ENCODE assay signal across 15 cellular contexts in genomic region chr9:121637441-121638222, GRCh38. TPM values are rescaled to one million over a fixed set of nuclear protein-coding genes. Genes with fewer than 3 reads are reported as not detected.
DNase-seq lines count a peak whose midpoint lies in the region; ATAC-seq, FAIRE-seq and TF ChIP-seq lines count a peak whose summit lies in the region.
"Had no signal": no experiment of that assay in that cellular context is flagged by ENCODE, and none has a peak within 500 bp of the region (broad histone marks: within the 10 kb centered on the region; RNA-seq: fewer than 3 reads in every experiment).

No MANE protein-coding gene starts in this region.

- H2BK120ac ChIP-seq in mesenchymal stem cell (ENCODE audit: low read depth, low read length), result no peak overlapping the region

- H2AK5ac ChIP-seq in mesenchymal stem cell (ENCODE audit: low read length, severe bottlenecking), result peak overlapping the region; percentile 73

- H2BK15ac ChIP-seq in mesenchymal stem cell (ENCODE audit: low read depth, poor library complexity, severe bottlenecking), result no peak overlapping the region

- H2BK12ac ChIP-seq in mesenchymal stem cell (ENCODE audit: low read length in 2 of 2), result no peak overlapping the region

- H4K91ac ChIP-seq in mesenchymal stem cell (ENCODE audit: low read length), result no peak overlapping the region

- no peaks in the 10 kb centered on the region for H3K27me3 Mint-ChIP-seq in Caco-2 (ENCODE audit: insufficient read depth, unreplicated experiment)

- no peaks in the 10 kb centered on the region for H3K27me3 ChIP-seq in AG04450 (ENCODE audit: control insufficient read depth, insufficient read depth, low read length)
- H3K27me3 ChIP-seq in mesenchymal stem cell (ENCODE audit: control insufficient read depth in 1 of 2, insufficient read depth in 1 of 2, low read length in 2 of 2), result peaks cover 0 to 23% of the 10 kb centered on the region in 2 experiments
- H3K27me3 ChIP-seq in Caco-2 (replicated peaks; ENCODE audit: control insufficient read depth, insufficient read depth, low read length), result no peaks in the 10 kb centered on the region

- CTCF ChIA-PET in AG04450 (lab: Charles Lee) (interaction anchor here (0.6 to 1.4 kb wide), 5 partner anchors 70 to 462 kb away, joined by 3 to 6 read pairs (median 4); no protein-coding TSS in a partner anchor), Caco-2 (lab: Charles Lee) (interaction anchor here (0.6 to 1.5 kb wide), 5 partner anchors 13 to 204 kb away, joined by 3 to 6 read pairs (median 4); no protein-coding TSS in a partner anchor)

- no TSS peak for BruUV-seq in Caco-2 (replicated peaks; lab: Mats Ljungman, UMichigan)

- H3K27ac Mint-ChIP-seq in Caco-2 (ENCODE audit: unreplicated experiment), result no peak overlapping the region
- H3K27ac Mint-ChIP-seq: activated naive CD4-positive, alpha-beta T cell treated with anti-CD3 and anti-CD28 coated beads, Interleukin-2, amount 50 U/mL, for 72 hours; CD4-positive, CD25-positive, alpha-beta regulatory T cell had no signal

- no peak for TF ChIP-seq CTCF in AG04450 (IDR thresholded peaks at IDR 0.05; ENCODE audit: low read depth, low read length)
- TF ChIP-seq CTCF in astrocyte of the spinal cord (IDR thresholded peaks at IDR 0.05; ENCODE audit: low read depth, low read length), result no peak
- no peak for TF ChIP-seq CTCF in Caco-2 (IDR thresholded peaks at IDR 0.05; ENCODE audit: insufficient read depth in 1 of 2, low read depth in 1 of 2, low read length in 1 of 2, severe bottlenecking in 1 of 2, unreplicated experiment in 1 of 2)

- peak overlapping the region in 1 of 2 experiments; percentile 27 for H3K14ac ChIP-seq in mesenchymal stem cell (ENCODE audit: low read length in 2 of 2)

- no peak overlapping the region for H3K4ac ChIP-seq in mesenchymal stem cell (ENCODE audit: low read depth in 1 of 2, low read length in 2 of 2)

- H3K4me3 Mint-ChIP-seq in Caco-2 (ENCODE audit: unreplicated experiment), result no peak overlapping the region
- H3K4me3 Mint-ChIP-seq: CD4-positive, CD25-positive, alpha-beta regulatory T cell; H9; neural crest cell had no signal

- in situ Hi-C loops in astrocyte of the spinal cord (cut with HindIII; ENCODE audit: low sequenced_read_pairs), result no loop called here

- no peak overlapping the region for H3K27ac ChIP-seq in AG04450 (ENCODE audit: low read depth, low read length)
- no peak overlapping the region for H3K27ac ChIP-seq in mesenchymal stem cell (ENCODE audit: low read length, poor library complexity, severe bottlenecking)
- H3K27ac ChIP-seq: VCaP had no signal

- intact Hi-C loops in Caco-2 (cut with micrococcal nuclease; ENCODE audit: unreplicated experiment), result no loop called here

- H3K9ac ChIP-seq in mesenchymal stem cell (ENCODE audit: low read length), result no peak overlapping the region

- no peak overlapping the region for H2AFZ ChIP-seq in mesenchymal stem cell (ENCODE audit: low read depth, low read length)

- H3K9me3 ChIP-seq in AG04450 (ENCODE audit: control insufficient read depth, insufficient read depth, low read length) (peaks cover 10% of the 10 kb centered on the region), mesenchymal stem cell (ENCODE audit: control insufficient read depth, low read length) (no peaks in the 10 kb centered on the region), Caco-2 (no peaks in the 10 kb centered on the region)

- H3K4me1 ChIP-seq in mesenchymal stem cell (ENCODE audit: control insufficient read depth, insufficient read depth, low read depth, low read length) (peaks cover 30% of the 10 kb centered on the region), Caco-2 (peaks cover 12% of the 10 kb centered on the region)

- no peaks in the 10 kb centered on the region for H3K9me3 Mint-ChIP-seq in Caco-2 (ENCODE audit: unreplicated experiment)
- H3K9me3 Mint-ChIP-seq: activated naive CD4-positive, alpha-beta T cell treated with anti-CD3 and anti-CD28 coated beads, Interleukin-2, amount 50 U/mL, for 72 hours; CD4-positive, CD25-positive, alpha-beta regulatory T cell; H9; neural crest cell had no signal

- POLR2A ChIA-PET in AG04450 (lab: Yijun Ruan, JAX) (no interaction called here), Caco-2 (lab: Charles Lee) (no interaction called here)

- 69% methylated on average over 9 of the region's 12 CpGs for WGBS in mesenchymal stem cell

- no peak overlapping the region for H4K8ac ChIP-seq in mesenchymal stem cell (ENCODE audit: low read length)

- peak; percentile 8 for DNase-seq in AG04450 (ENCODE audit: low read depth, low spot score)
- peak; percentile 65 for DNase-seq in HTR-8/SVneo (ENCODE audit: insufficient read length, low spot score)
- peak; percentile 17 for DNase-seq in astrocyte of the spinal cord (ENCODE audit: low read depth, low spot score)
- DNase-seq in mesenchymal stem cell, result peak; percentile 19
- no peak for DNase-seq in NCI-H524 treated with DMSO at 0.1 percent for 48 hours (lab: John Stamatoyannopoulos, UW)
- DNase-seq in Caco-2, result no peak
- DNase-seq in activated naive CD4-positive, alpha-beta T cell treated with anti-CD3 and anti-CD28 coated beads, Interleukin-2, amount 50 U/mL, for 16 hours, result no peak
- DNase-seq: CD4-positive, CD25-positive, alpha-beta regulatory T cell; H9; NCI-H526 had no signal

- no peak overlapping the region for H3K18ac ChIP-seq in mesenchymal stem cell (ENCODE audit: low read depth in 1 of 2, low read length in 2 of 2)

- H3K4me3 ChIP-seq in AG04450 (ENCODE audit: low read depth, low read length) (no peak overlapping the region), astrocyte of the spinal cord (ENCODE audit: low read depth, low read length) (no peak overlapping the region), mesenchymal stem cell (ENCODE audit: insufficient read depth in 1 of 2, low read depth in 1 of 2, low read length in 2 of 2) (no peak overlapping the region), Caco-2 (ENCODE audit: low read depth, low read length) (no peak overlapping the region)

- peak overlapping the region in 1 of 2 experiments; percentile 23 for H3K23ac ChIP-seq in mesenchymal stem cell (ENCODE audit: low read length in 2 of 2)

- no peak overlapping the region for H2BK5ac ChIP-seq in mesenchymal stem cell (ENCODE audit: low read depth, low read length, poor library complexity, severe bottlenecking)

- no peak for ATAC-seq in HG03432 (IDR thresholded peaks at IDR 0.05; ENCODE audit: unreplicated experiment)
- ATAC-seq: activated naive CD4-positive, alpha-beta T cell treated with anti-CD3 and anti-CD28 coated beads, Interleukin-2, amount 50 U/mL, for 72 hours had no signal

- H3K4me1 Mint-ChIP-seq in Caco-2 (ENCODE audit: low read depth, unreplicated experiment), result peaks cover 11% of the 10 kb centered on the region
- H3K4me1 Mint-ChIP-seq: CD4-positive, CD25-positive, alpha-beta regulatory T cell had no signal

- H3K36me3 ChIP-seq in mesenchymal stem cell (ENCODE audit: control insufficient read depth in 1 of 2, insufficient read depth in 2 of 2, low read depth in 1 of 2, low read length in 2 of 2) (no peaks in the 10 kb centered on the region), Caco-2 (ENCODE audit: control insufficient read depth, insufficient read depth, low read length) (no peaks in the 10 kb centered on the region; the same call in 1 of the 2 replicates)

- FAIRE-seq in HTR-8/SVneo (lab: Jason Lieb, UNC), result no peak
- FAIRE-seq: GM18507 had no signal

- H3K79me1 ChIP-seq in mesenchymal stem cell (replicated peaks; ENCODE audit: low read length, poor library complexity, severe bottlenecking), result no peaks in the 10 kb centered on the region

- H3K4me2 ChIP-seq in mesenchymal stem cell (ENCODE audit: low read length, poor library complexity, severe bottlenecking), result no peak overlapping the region

- no peaks in the 10 kb centered on the region for H3K36me3 Mint-ChIP-seq in Caco-2 (ENCODE audit: insufficient read depth, unreplicated experiment)
- H3K36me3 Mint-ChIP-seq: activated naive CD4-positive, alpha-beta T cell treated with anti-CD3 and anti-CD28 coated beads, Interleukin-2, amount 50 U/mL, for 72 hours; CD4-positive, CD25-positive, alpha-beta regulatory T cell had no signal

RNA-seq across cellular contexts. Expression of gene DAB2IP, which starts 13.8 kb away (rescaled TPM):
- 20.4 and 20.5 TPM in 2 replicates for polyA plus RNA-seq in AG04450 (2011; rRNA removed)
- polyA minus RNA-seq in AG04450 (2011; rRNA and poly(A)+ RNA removed), result 46.7 and 48.5 TPM in 2 replicates
- 13.7 TPM for polyA plus RNA-seq in mesenchymal stem cell (2013, experiment 1 of 2)
- 12.0 TPM for polyA plus RNA-seq in mesenchymal stem cell (2013, experiment 2 of 2)
- total RNA-seq in Caco-2 (2022), result 18.0 and 26.0 TPM in 2 replicates
- total RNA-seq: CD4-positive, CD25-positive, alpha-beta regulatory T cell had no signal
- polyA plus RNA-seq: CD4-positive, CD25-positive, alpha-beta regulatory T cell had no signal

Comparison
In these comparisons a context has a peak if more than half of its experiments do, and no peak if none do; other contexts are left out.
1. DNase-seq: peak in AG04450 (single experiment), HTR-8/SVneo (single experiment), astrocyte of the spinal cord (single experiment) and mesenchymal stem cell (single experiment); none in NCI-H524 treated with DMSO at 0.1 percent for 48 hours (single experiment), Caco-2 (0 of 2) and activated naive CD4-positive, alpha-beta T cell treated with anti-CD3 and anti-CD28 coated beads, Interleukin-2, amount 50 U/mL, for 16 hours (single experiment).